In the genomic region with DNA sequence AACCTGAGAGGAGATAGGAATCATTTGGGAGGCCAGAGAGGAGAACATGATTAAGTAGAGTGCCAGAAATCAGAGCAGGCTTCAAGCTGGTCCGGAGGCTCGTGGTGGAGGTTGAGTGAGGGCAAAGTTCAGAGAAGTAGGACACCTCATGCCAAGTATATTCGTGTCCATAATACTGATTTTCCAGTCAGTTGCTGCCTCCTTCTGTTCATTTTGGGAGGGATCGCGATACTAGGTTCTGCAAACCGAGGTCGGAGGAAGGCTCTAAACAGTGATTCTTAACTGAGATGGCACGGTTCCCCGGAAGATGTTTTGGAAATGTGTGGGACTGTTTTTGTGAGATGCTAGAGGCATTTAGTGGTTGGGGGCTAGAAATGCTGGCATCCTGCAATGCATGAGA, we compare ENCODE assay signal across 7 cellular contexts. TPM values are rescaled to one million over a fixed set of nuclear protein-coding genes. Genes with fewer than 3 reads are reported as not detected.
DNase-seq lines count a peak whose midpoint lies in the region; ATAC-seq and TF ChIP-seq lines count a peak whose summit lies in the region.

No MANE protein-coding gene starts in this region.

- H4K20me1 ChIP-seq in MM.1S (ENCODE audit: insufficient read depth, low read length) = no peaks in the 10 kb centered on the region

- H3K9me3 ChIP-seq in MM.1S (replicated peaks; ENCODE audit: insufficient read depth, low read length) = no peaks in the 10 kb centered on the region
- H3K9me3 ChIP-seq in right cardiac atrium (ENCODE audit: control insufficient read depth, low read length) = no peaks in the 10 kb centered on the region

- H3K36me3 ChIP-seq in MM.1S (replicated peaks; ENCODE audit: insufficient read depth, low read length) = no peaks in the 10 kb centered on the region

- no peak overlapping the region for H3K9ac ChIP-seq in MM.1S (ENCODE audit: low read length)

- H3K79me2 ChIP-seq in MM.1S (ENCODE audit: low read length) = no peaks in the 10 kb centered on the region

- intact Hi-C loops in right cardiac atrium (cut with DNase I) = loop anchor here in 3 of 4 donors (2.0 to 10.0 kb wide), 3 partner anchors 92 to 146 kb away; no protein-coding TSS in a partner anchor

- H3K36me3 Mint-ChIP-seq in activated CD8-positive, alpha-beta memory T cell treated with anti-CD3 and anti-CD28 coated beads, Interleukin-2, amount 10 ng/mL, durations not matched to agents 7 days and 5 days = peaks cover 2% of the 10 kb centered on the region

- H2AFZ ChIP-seq in MM.1S (ENCODE audit: low read length) = no peak overlapping the region

- no peak overlapping the region for H3K4me3 Mint-ChIP-seq in activated CD8-positive, alpha-beta memory T cell treated with anti-CD3 and anti-CD28 coated beads, Interleukin-2, amount 10 ng/mL, durations not matched to agents 7 days and 5 days

- no peak overlapping the region for H3K4me2 ChIP-seq in MM.1S (ENCODE audit: low read depth, low read length)

- H3K4me3 ChIP-seq in GM12864 (ENCODE audit: low read depth, low read length) (no peak overlapping the region), MM.1S (ENCODE audit: low read length) (no peak overlapping the region), right cardiac atrium (ENCODE audit: low read length) (no peak overlapping the region)

- peak; percentile 72 for ATAC-seq in activated CD8-positive, alpha-beta memory T cell treated with anti-CD3 and anti-CD28 coated beads, Interleukin-2, amount 10 ng/mL, durations not matched to agents 7 days and 5 days
- peak; percentile 81 to 88 for ATAC-seq in right cardiac atrium

- peaks cover 20% of the 10 kb centered on the region for H3K4me1 Mint-ChIP-seq in activated CD8-positive, alpha-beta memory T cell treated with anti-CD3 and anti-CD28 coated beads, Interleukin-2, amount 10 ng/mL, durations not matched to agents 7 days and 5 days

- TF ChIP-seq CTCF in GM12864 (IDR thresholded peaks at IDR 0.05; ENCODE audit: low read depth, low read length, missing control alignments) (peak; percentile 42), MM.1S (IDR thresholded peaks at IDR 0.05; ENCODE audit: low read length) (peak; percentile 25)

- no peaks in the 10 kb centered on the region for H3K9me3 Mint-ChIP-seq in activated CD8-positive, alpha-beta memory T cell treated with anti-CD3 and anti-CD28 coated beads, Interleukin-2, amount 10 ng/mL, durations not matched to agents 7 days and 5 days (ENCODE audit: low read depth)

- H3K4me1 ChIP-seq in MM.1S (ENCODE audit: low read length) = no peaks in the 10 kb centered on the region
- H3K4me1 ChIP-seq in right cardiac atrium (ENCODE audit: control insufficient read depth, insufficient read depth, low read length) = no peaks in the 10 kb centered on the region

- DNase-seq in GM12864 (ENCODE audit: low read depth) (no peak), MM.1S (no peak), right cardiac atrium (no peak), D341Med (ENCODE audit: low spot score) (no peak), NK-92 (lab: John Stamatoyannopoulos, UW; ENCODE audit: unreplicated experiment) (no peak)
- peak; percentile 66 for DNase-seq in activated CD8-positive, alpha-beta memory T cell treated with anti-CD3 and anti-CD28 coated beads, Interleukin-2, amount 10 ng/mL, durations not matched to agents 7 days and 5 days
- peak; percentile 19 for DNase-seq in stimulated activated naive CD4-positive, alpha-beta T cell treated with Interleukin-2 at 50 U/mL for 16 hours (lab: John Stamatoyannopoulos, UW)

- no peak overlapping the region for H3K27ac Mint-ChIP-seq in activated CD8-positive, alpha-beta memory T cell treated with anti-CD3 and anti-CD28 coated beads, Interleukin-2, amount 10 ng/mL, durations not matched to agents 7 days and 5 days

- CTCF ChIA-PET in activated CD8-positive, alpha-beta memory T cell treated with anti-CD3 and anti-CD28 coated beads, Interleukin-2, amount 10 ng/mL, durations not matched to agents 7 days and 5 days (lab: Charles Lee) = interaction anchor here (0.7 to 3.1 kb wide), 21 partner anchors 10 to 340 kb away, joined by 3 to 23 read pairs (median 4); partner anchors contain the start of gene JAML

- no peaks in the 10 kb centered on the region for H3K9me2 ChIP-seq in MM.1S (replicated peaks; ENCODE audit: insufficient read depth, low read length)

- H3K27ac ChIP-seq in MM.1S (ENCODE audit: low read length) (no peak overlapping the region), right cardiac atrium (ENCODE audit: low read length) (no peak overlapping the region)

- WGBS in right cardiac atrium = 24% methylated on average over 9 of the region's 9 CpGs

- H3K27me3 Mint-ChIP-seq in activated CD8-positive, alpha-beta memory T cell treated with anti-CD3 and anti-CD28 coated beads, Interleukin-2, amount 10 ng/mL, durations not matched to agents 7 days and 5 days = no peaks in the 10 kb centered on the region

- H3F3A ChIP-seq in MM.1S (ENCODE audit: insufficient read depth, low read length) = no peaks in the 10 kb centered on the region

- H3K27me3 ChIP-seq in MM.1S (replicated peaks; ENCODE audit: insufficient read depth, low read length) (no peaks in the 10 kb centered on the region), right cardiac atrium (ENCODE audit: control insufficient read depth, insufficient read depth) (no peaks in the 10 kb centered on the region)

RNA-seq across cellular contexts. Expression of gene CD3E, which starts 13.6 kb away (rescaled TPM):
- total RNA-seq in activated CD8-positive, alpha-beta memory T cell treated with anti-CD3 and anti-CD28 coated beads, Interleukin-2, amount 10 ng/mL, durations not matched to agents 7 days and 5 days = 100 to 1,000 TPM; 526 to 535 TPM
- total RNA-seq in right cardiac atrium = 1 to 10 TPM in 2 of 4 donors, under 1 TPM in 2; 0.59 to 2.2 (median 1.0) TPM
- 0.50 TPM for polyA plus RNA-seq in right cardiac atrium

RNA-seq across cellular contexts. Expression of gene MPZL2, which starts 26.8 kb away (rescaled TPM):
- total RNA-seq in activated CD8-positive, alpha-beta memory T cell treated with anti-CD3 and anti-CD28 coated beads, Interleukin-2, amount 10 ng/mL, durations not matched to agents 7 days and 5 days = 1 to 10 TPM; 3.0 to 3.2 TPM
- total RNA-seq in right cardiac atrium = 10 to 100 TPM in 1 of 4 donors, 1 to 10 TPM in 3; 8.1 to 18.7 (median 9.0) TPM
- polyA plus RNA-seq in right cardiac atrium = 6.4 TPM

RNA-seq across cellular contexts. Expression of gene MPZL3, which starts 38.8 kb away (rescaled TPM):
- 10 to 100 TPM; 20.4 to 28.4 TPM for total RNA-seq in activated CD8-positive, alpha-beta memory T cell treated with anti-CD3 and anti-CD28 coated beads, Interleukin-2, amount 10 ng/mL, durations not matched to agents 7 days and 5 days
- 1 to 10 TPM; 1.3 to 1.7 (median 1.5) TPM for total RNA-seq in right cardiac atrium
- polyA plus RNA-seq in right cardiac atrium = 0.77 TPM

RNA-seq across cellular contexts. Expression of gene CD3D, which starts 51.6 kb away (rescaled TPM):
- 100 to 1,000 TPM; 428 to 526 TPM for total RNA-seq in activated CD8-positive, alpha-beta memory T cell treated with anti-CD3 and anti-CD28 coated beads, Interleukin-2, amount 10 ng/mL, durations not matched to agents 7 days and 5 days
- total RNA-seq in right cardiac atrium = 1 to 10 TPM in 2 of 4 donors, under 1 TPM in 2; 0.29 to 1.9 (median 0.86) TPM
- polyA plus RNA-seq in right cardiac atrium = 0.27 TPM

RNA-seq across cellular contexts. Expression of gene CD3G, which starts 53.2 kb away (rescaled TPM):
- total RNA-seq in activated CD8-positive, alpha-beta memory T cell treated with anti-CD3 and anti-CD28 coated beads, Interleukin-2, amount 10 ng/mL, durations not matched to agents 7 days and 5 days = 100 to 1,000 TPM; 192 to 218 TPM
- 1 to 10 TPM in 1 of 4 donors, under 1 TPM in 3; 0.17 to 1.2 (median 0.49) TPM for total RNA-seq in right cardiac atrium
- polyA plus RNA-seq in right cardiac atrium = 0.02 TPM

Comparison
In these comparisons a context has a peak if more than half of its experiments do, and no peak if none do; other contexts are left out.
1. DNase-seq: peak in activated CD8-positive, alpha-beta memory T cell treated with anti-CD3 and anti-CD28 coated beads, Interleukin-2, amount 10 ng/mL, durations not matched to agents 7 days and 5 days (single experiment) and stimulated activated naive CD4-positive, alpha-beta T cell treated with Interleukin-2 at 50 U/mL for 16 hours (single experiment); none in GM12864 (single experiment), MM.1S (single experiment), right cardiac atrium (0 of 3), D341Med (single experiment) and NK-92 (single experiment).
2. RNA of gene CD3E, which starts 13.6 kb away (total RNA-seq): 526 to 535 TPM in activated CD8-positive, alpha-beta memory T cell treated with anti-CD3 and anti-CD28 coated beads, Interleukin-2, amount 10 ng/mL, durations not matched to agents 7 days and 5 days; 0.59 to 2.2 TPM in right cardiac atrium; every median in the first group is over 100 times any median in the second.
3. RNA of gene MPZL3, which starts 38.8 kb away (total RNA-seq): 20.4 to 28.4 TPM in activated CD8-positive, alpha-beta memory T cell treated with anti-CD3 and anti-CD28 coated beads, Interleukin-2, amount 10 ng/mL, durations not matched to agents 7 days and 5 days; 1.3 to 1.7 TPM in right cardiac atrium; every median in the first group is over 4 times any median in the second.